ENCODE assay signal across 12 cellular contexts in the genomic region with DNA sequence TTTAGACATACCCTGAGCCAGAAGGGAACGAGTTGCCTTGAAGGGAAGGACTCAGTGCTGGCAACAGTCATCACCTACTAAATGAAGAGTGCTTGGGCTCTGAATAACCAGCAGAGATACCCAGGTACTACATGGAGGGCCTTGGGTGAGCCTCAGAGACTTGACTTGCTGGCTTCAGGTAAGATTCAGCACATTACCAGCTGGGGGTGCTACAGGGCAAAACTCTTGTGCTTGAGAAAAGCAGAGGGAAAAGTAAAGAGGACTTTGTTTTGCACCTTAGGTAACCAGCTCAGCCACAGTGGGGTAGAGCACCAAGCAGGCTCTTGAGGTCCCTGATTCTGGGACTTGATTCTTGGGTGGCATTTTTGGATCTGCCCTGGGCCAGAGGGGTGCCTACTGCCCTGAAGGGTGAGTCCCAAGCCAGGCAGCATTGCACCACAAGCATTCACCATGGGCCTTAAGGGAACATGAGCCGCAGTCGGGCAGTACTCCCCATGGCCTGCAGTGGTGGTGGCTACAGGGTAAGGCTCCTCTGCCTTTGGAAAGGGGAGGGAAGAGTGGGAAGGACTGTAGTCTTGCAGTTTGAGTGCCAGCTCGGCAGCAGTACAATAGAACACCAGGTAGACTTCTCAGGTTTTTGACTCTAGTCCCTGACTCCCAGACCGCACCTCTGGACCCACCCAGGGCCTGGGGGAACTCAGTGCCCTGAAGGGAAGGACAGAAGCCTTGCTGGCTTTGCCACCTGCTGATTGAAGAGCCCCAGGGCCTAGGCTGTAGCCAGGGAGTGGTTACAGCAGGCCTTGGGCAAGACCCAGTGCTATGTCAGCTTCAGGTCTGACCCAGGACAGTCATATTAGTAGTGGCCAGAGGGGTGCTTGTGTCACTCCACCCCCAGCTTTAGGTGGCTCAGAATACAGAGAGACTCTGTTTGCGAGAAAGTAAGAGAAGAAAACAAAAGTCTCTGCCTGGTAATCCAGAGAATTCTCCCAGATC. TPM values are rescaled to one million over a fixed set of nuclear protein-coding genes. Genes with fewer than 3 reads are reported as not detected.
DNase-seq lines count a peak whose midpoint lies in the region; ATAC-seq, FAIRE-seq and TF ChIP-seq lines count a peak whose summit lies in the region.
"Had no signal": no experiment of that assay in that cellular context is flagged by ENCODE, and none has a peak within 500 bp of the region (broad histone marks: within the 10 kb centered on the region; RNA-seq: fewer than 3 reads in every experiment).

No MANE protein-coding gene starts in this region.

- H3K4me1 ChIP-seq in OCI-LY1 (ENCODE audit: insufficient read depth, low read length, severe bottlenecking): no peaks in the 10 kb centered on the region
- H3K4me1 ChIP-seq: parathyroid adenoma, vagina had no signal

- no peak overlapping the region for H3K9ac ChIP-seq in OCI-LY1 (ENCODE audit: low read length)
- H3K9ac ChIP-seq: parathyroid adenoma had no signal

- H3K4me3 ChIP-seq in OCI-LY1 (ENCODE audit: low read depth, low read length, poor library complexity, severe bottlenecking): no peak overlapping the region
- no peak overlapping the region for H3K4me3 ChIP-seq in fibroblast of villous mesenchyme (ENCODE audit: low read depth, low read length)
- H3K4me3 ChIP-seq: vagina had no signal

- peak; percentile 10 for DNase-seq in stimulated activated CD4-positive, alpha-beta T cell treated with anti-CD3 and anti-CD28 coated beads, Interleukin-15, amount 100 ng/mL, for 24 hours
- no peak for DNase-seq in stimulated activated CD4-positive, alpha-beta T cell treated with anti-CD3 and anti-CD28 coated beads, Interleukin-2, amount 100 ng/mL, for 48 hours
- DNase-seq in fibroblast of villous mesenchyme (ENCODE audit: low read depth): no peak
- DNase-seq in NCI-H128 (lab: John Stamatoyannopoulos, UW; ENCODE audit: unreplicated experiment): no peak
- DNase-seq in GM19239 (ENCODE audit: insufficient read length, low spot score): no peak
- DNase-seq: NCI-H2171 treated with DMSO at 0.1 percent for 48 hours, OCI-M1 had no signal

- H3K4me2 ChIP-seq in OCI-LY1 (ENCODE audit: low read length): no peak overlapping the region

- FAIRE-seq in GM19239 (lab: Jason Lieb, UNC): no peak

- H2AFZ ChIP-seq in OCI-LY1 (ENCODE audit: low read length): no peak overlapping the region
- H2AFZ ChIP-seq: parathyroid adenoma had no signal

- no peak overlapping the region for H3K27ac ChIP-seq in OCI-LY1 (ENCODE audit: low read depth, low read length, poor library complexity, severe bottlenecking)
- H3K27ac ChIP-seq: parathyroid adenoma, vagina had no signal

- no peaks in the 10 kb centered on the region for H3K9me3 ChIP-seq in OCI-LY1 (ENCODE audit: low read length)
- H3K9me3 ChIP-seq: vagina had no signal

- H4K20me1 ChIP-seq in OCI-LY1 (ENCODE audit: insufficient read depth, low read length): no peaks in the 10 kb centered on the region

- H3K9me2 ChIP-seq in OCI-LY1 (ENCODE audit: low read depth, low read length): no peaks in the 10 kb centered on the region

- H3F3A ChIP-seq in OCI-LY1 (ENCODE audit: insufficient read depth, low read length): no peaks in the 10 kb centered on the region

- no peaks in the 10 kb centered on the region for H3K36me3 ChIP-seq in OCI-LY1 (ENCODE audit: insufficient read depth, low read length)
- H3K36me3 ChIP-seq: vagina had no signal

- ATAC-seq in GM19351 (IDR thresholded peaks at IDR 0.05; ENCODE audit: unreplicated experiment): no peak
- no peak for ATAC-seq in GM19463 (IDR thresholded peaks at IDR 0.05; ENCODE audit: unreplicated experiment)

- no peaks in the 10 kb centered on the region for H3K79me2 ChIP-seq in OCI-LY1 (ENCODE audit: insufficient read depth, low read length)
- H3K79me2 ChIP-seq: parathyroid adenoma had no signal

- TF ChIP-seq CTCF in OCI-LY1 (IDR thresholded peaks at IDR 0.05; ENCODE audit: low read length) (peak; percentile 41; the same call in 1 of the 2 replicates), fibroblast of villous mesenchyme (IDR thresholded peaks at IDR 0.05; ENCODE audit: insufficient read depth, low read depth, low read length) (peak; percentile 25)

- no peaks in the 10 kb centered on the region for H3K27me3 ChIP-seq in OCI-LY1 (ENCODE audit: insufficient read depth, low read length)
- H3K27me3 ChIP-seq: vagina had no signal

RNA-seq across cellular contexts. Expression of gene PLEKHA7, which starts 22.7 kb away (rescaled TPM):
- 0.64 and 0.86 TPM in 2 replicates for total RNA-seq in fibroblast of villous mesenchyme

RNA-seq across cellular contexts. Expression of gene RPS13, which starts 40.5 kb away (rescaled TPM):
- 669 and 735 TPM in 2 replicates for total RNA-seq in fibroblast of villous mesenchyme
